In genomic region chr14:53218161-53218560, GRCh38 we compare ENCODE assay signal across 8 cellular contexts.
A peak's percentile ranks its signal among the peaks of the same experiment; 100 is the strongest.
DNase-seq lines count a peak whose midpoint lies in the region; ATAC-seq and TF ChIP-seq lines count a peak whose summit lies in the region.

No MANE protein-coding gene starts in this region.

- no peak for ATAC-seq in Panc1
- ATAC-seq in gastrocnemius medialis = no peak
- ATAC-seq in HG03039 (IDR thresholded peaks at IDR 0.05; ENCODE audit: unreplicated experiment) = no peak
- ATAC-seq in HG02973 (IDR thresholded peaks at IDR 0.05; ENCODE audit: unreplicated experiment) = no peak
- ATAC-seq in body of pancreas = no peak

- no peaks in the 10 kb centered on the region for H3K79me2 ChIP-seq in fibroblast of lung (ENCODE audit: control insufficient read depth, insufficient read depth, low read length)

- DNase-seq in GM12864 (ENCODE audit: low read depth) = no peak
- DNase-seq in Panc1 (ENCODE audit: low read depth, low spot score) = no peak
- no peak for DNase-seq in fibroblast of lung (ENCODE audit: low read depth in 2 of 2)
- no peak for DNase-seq in gastrocnemius medialis
- DNase-seq in superior temporal gyrus (ENCODE audit: extremely low spot score) = no peak
- no peak for DNase-seq in body of pancreas

- H3K9me3 ChIP-seq in Panc1 (ENCODE audit: control insufficient read depth, insufficient read depth, low read depth, low read length) (no peaks in the 10 kb centered on the region), fibroblast of lung (ENCODE audit: control insufficient read depth, insufficient read depth, low read depth, low read length) (no peaks in the 10 kb centered on the region), gastrocnemius medialis (no peaks in the 10 kb centered on the region), body of pancreas (no peaks in the 10 kb centered on the region)

- H3K4me2 ChIP-seq in fibroblast of lung (ENCODE audit: extremely low read depth, insufficient read depth, low read length) = peak overlapping the region; percentile 70

- TF ChIP-seq POLR2A in gastrocnemius medialis (IDR thresholded peaks at IDR 0.05) (no peak), body of pancreas (IDR thresholded peaks at IDR 0.05) (no peak)

- H3K36me3 ChIP-seq in Panc1 (ENCODE audit: control insufficient read depth, insufficient read depth, low read length) (no peaks in the 10 kb centered on the region), fibroblast of lung (ENCODE audit: control insufficient read depth, insufficient read depth, low read length) (no peaks in the 10 kb centered on the region), gastrocnemius medialis (no peaks in the 10 kb centered on the region), body of pancreas (replicated peaks in 1 of 2; ENCODE audit: insufficient read depth in 1 of 2, low read depth in 2 of 2) (no peaks in the 10 kb centered on the region)

- TF ChIP-seq CTCF in GM12864 (IDR thresholded peaks at IDR 0.05; ENCODE audit: low read depth, low read length, missing control alignments) (no peak), Panc1 (IDR thresholded peaks at IDR 0.05) (no peak), fibroblast of lung (conservative IDR thresholded peaks at IDR 0.05 in 1 of 2, IDR thresholded peaks at IDR 0.05 in 1 of 2; ENCODE audit: low read depth in 1 of 2, low read length in 2 of 2) (no peak), gastrocnemius medialis (IDR thresholded peaks at IDR 0.05 in 4 of 5, conservative IDR thresholded peaks at IDR 0.05 in 1 of 5) (no peak), body of pancreas (IDR thresholded peaks at IDR 0.05) (no peak)

- H3K27me3 ChIP-seq in Panc1 (ENCODE audit: control insufficient read depth, insufficient read depth, low read length) (no peaks in the 10 kb centered on the region), fibroblast of lung (ENCODE audit: control insufficient read depth, insufficient read depth, low read length) (no peaks in the 10 kb centered on the region), gastrocnemius medialis (no peaks in the 10 kb centered on the region), body of pancreas (no peaks in the 10 kb centered on the region)

- BruUV-seq in Panc1 (replicated peaks; lab: Mats Ljungman, UMichigan) = no TSS peak

- H3K4me1 ChIP-seq in Panc1 (ENCODE audit: control insufficient read depth, insufficient read depth, low read length) (no peaks in the 10 kb centered on the region), fibroblast of lung (ENCODE audit: control insufficient read depth, extremely low read depth, insufficient read depth, low read length) (no peaks in the 10 kb centered on the region), gastrocnemius medialis (peaks cover 0 to 3% of the 10 kb centered on the region in 2 donors), body of pancreas (no peaks in the 10 kb centered on the region)

- intact Hi-C loops in Panc1 (cut with micrococcal nuclease; ENCODE audit: unreplicated experiment) (no loop called here), gastrocnemius medialis (cut with DNase I; ENCODE audit: low total_unique reads) (no loop called here), body of pancreas (cut with DNase I) (no loop called here)

- CTCF ChIA-PET in Panc1 (lab: Charles Lee) = interaction anchor here (0.6 to 0.7 kb wide), 2 partner anchors 41 to 239 kb away, joined by 3 read pairs; no protein-coding TSS in a partner anchor

- 81 to 84% methylated on average over 2 of the region's 2 CpGs for WGBS in body of pancreas, 2 donors

- no peaks in the 10 kb centered on the region for H4K20me1 ChIP-seq in fibroblast of lung (ENCODE audit: control insufficient read depth, extremely low read depth, insufficient read depth, low read length)

- peak overlapping the region; percentile 23; the same call in 1 of the 2 replicates for H3K27ac ChIP-seq in Panc1 (ENCODE audit: low read length)
- H3K27ac ChIP-seq in fibroblast of lung (ENCODE audit: insufficient read depth, low read length) = no peak overlapping the region
- peak overlapping the region in 1 of 4 donors; percentile 43 for H3K27ac ChIP-seq in gastrocnemius medialis
- H3K27ac ChIP-seq in body of pancreas = no peak overlapping the region

- H2AFZ ChIP-seq in fibroblast of lung (ENCODE audit: low read length) = peak overlapping the region; percentile 64

- POLR2A ChIA-PET in Panc1 (lab: Charles Lee) = no interaction called here

- H3K9ac ChIP-seq in fibroblast of lung (ENCODE audit: insufficient read depth, low read length) = no peak overlapping the region

- H3K4me3 ChIP-seq in GM12864 (ENCODE audit: low read depth, low read length) = peak overlapping the region; percentile 59
- peak overlapping the region; percentile 45 to 52 for H3K4me3 ChIP-seq in Panc1 (ENCODE audit: low read depth in 2 of 2, low read length in 2 of 2)
- peak overlapping the region; percentile 40 to 67 (median 55) for H3K4me3 ChIP-seq in fibroblast of lung (replicated peaks in 1 of 4; ENCODE audit: control extremely low read depth in 1 of 4, insufficient read depth in 1 of 4, low read depth in 3 of 4, low read length in 4 of 4)
- peak overlapping the region; percentile 55 to 74 (median 60) for H3K4me3 ChIP-seq in gastrocnemius medialis
- no peak overlapping the region for H3K4me3 ChIP-seq in body of pancreas

- in situ Hi-C loops in Panc1 (cut with HindIII; ENCODE audit: low pct_unique_long_range_greater_than_20kb, low sequenced_read_pairs) (no loop called here), gastrocnemius medialis (cut with MboI; ENCODE audit: low sequenced_read_pairs in 4 of 4) (no loop called here)

Comparison
In these comparisons a context has a peak if more than half of its experiments do, and no peak if none do; other contexts are left out.
1. H3K4me3 ChIP-seq: peak in GM12864 (single experiment), Panc1 (2 of 2), fibroblast of lung (4 of 4) and gastrocnemius medialis (4 of 4); none in body of pancreas (0 of 2).